18 cellular contexts compared by ENCODE assay signal in genomic region chr13:42211704-42212103, GRCh38.
A peak's percentile ranks its signal among the peaks of the same experiment; 100 is the strongest.
DNase-seq lines count a peak whose midpoint lies in the region; ATAC-seq and TF ChIP-seq lines count a peak whose summit lies in the region.
"Had no signal": no experiment of that assay in that cellular context is flagged by ENCODE, and none has a peak within 500 bp of the region (broad histone marks: within the 10 kb centered on the region; RNA-seq: fewer than 3 reads in every experiment).

No MANE protein-coding gene starts in this region.

- CTCF ChIA-PET in mammary epithelial cell (lab: Charles Lee; ENCODE audit: low non-redundant PET): no interaction called here

- peaks cover 36% of the 10 kb centered on the region for H3K36me3 ChIP-seq in mammary epithelial cell (ENCODE audit: insufficient read depth, low read length)
- H3K36me3 ChIP-seq: BE2C, cardiac muscle cell had no signal

- dilution Hi-C loops in mammary epithelial cell (cut with HindIII; ENCODE audit: low sequenced_read_pairs): no loop called here

- in situ Hi-C loops in mammary epithelial cell (cut with MboI; ENCODE audit: low sequenced_read_pairs in 2 of 2): no loop called here

- peak; percentile 36 for DNase-seq in EH (ENCODE audit: low read depth)
- DNase-seq in M059J (ENCODE audit: low read depth): peak; percentile 26
- DNase-seq in mammary epithelial cell: peak; percentile 61
- peak; percentile 52 for DNase-seq in iris pigment epithelial cell (ENCODE audit: low read depth)
- DNase-seq in stimulated activated CD4-positive, alpha-beta T cell treated with anti-CD3 and anti-CD28 coated beads, Interleukin-2, amount 100 ng/mL, for 24 hours: no peak
- no peak for DNase-seq in superior temporal gyrus (ENCODE audit: extremely low spot score)
- DNase-seq in HuH-7 (ENCODE audit: low spot score): no peak
- DNase-seq: activated CD4-positive, alpha-beta T cell treated with anti-CD3 and anti-CD28 coated beads, Interleukin-2, amount 50 U/mL, for 1 hour; activated naive CD8-positive, alpha-beta T cell treated with anti-CD3 and anti-CD28 coated beads for 36 hours; BE2C; dorsolateral prefrontal cortex; GDM1; kidney glomerular epithelial cell; MM.1S; NCI-H187; NCI-H226 had no signal

- intact Hi-C loops in mammary epithelial cell (cut with micrococcal nuclease): no loop called here

- H3K4me2 ChIP-seq in mammary epithelial cell (ENCODE audit: insufficient read depth, low read depth, low read length): no peak overlapping the region

- no peak overlapping the region for H3K27ac ChIP-seq in mammary epithelial cell (ENCODE audit: insufficient read depth, low read depth, low read length)
- H3K27ac ChIP-seq: cardiac muscle cell, dorsolateral prefrontal cortex had no signal

- ATAC-seq in HG03159 (IDR thresholded peaks at IDR 0.05; ENCODE audit: unreplicated experiment): no peak

- H2AFZ ChIP-seq in mammary epithelial cell (ENCODE audit: low read depth, low read length): no peak overlapping the region

- TF ChIP-seq CTCF in mammary epithelial cell (conservative IDR thresholded peaks at IDR 0.05 in 1 of 2, IDR thresholded peaks at IDR 0.05 in 1 of 2; ENCODE audit: extremely low read depth in 1 of 2, insufficient read depth in 1 of 2, low read depth in 1 of 2, low read length in 2 of 2): no peak

- WGBS in mammary epithelial cell (ENCODE audit: low coverage, missing lambda C conversion rate): 93% methylated on average over 3 of the region's 3 CpGs

- H3K27me3 ChIP-seq in mammary epithelial cell (ENCODE audit: insufficient read depth, low read length): no peaks in the 10 kb centered on the region
- H3K27me3 ChIP-seq: BE2C, cardiac muscle cell, dorsolateral prefrontal cortex had no signal

- no peak overlapping the region for H3K9ac ChIP-seq in mammary epithelial cell (ENCODE audit: insufficient read depth, low read length)

- no TSS peak for BruUV-seq in mammary epithelial cell (replicated peaks; lab: Mats Ljungman, UMichigan)

- peaks cover 4% of the 10 kb centered on the region for H3K9me3 ChIP-seq in mammary epithelial cell (replicated peaks; ENCODE audit: insufficient read depth, low read length)
- H3K9me3 ChIP-seq: BE2C had no signal

- no peaks in the 10 kb centered on the region for H3K79me2 ChIP-seq in mammary epithelial cell (ENCODE audit: insufficient read depth, low read length)

- no peak overlapping the region for H3K4me3 ChIP-seq in mammary epithelial cell (replicated peaks in 1 of 3; ENCODE audit: insufficient read depth in 1 of 3, low read depth in 2 of 3, low read length in 3 of 3)
- H3K4me3 ChIP-seq: cardiac muscle cell, dorsolateral prefrontal cortex had no signal

- H4K20me1 ChIP-seq in mammary epithelial cell (ENCODE audit: insufficient read depth, low read length): no peaks in the 10 kb centered on the region

- H3K4me1 ChIP-seq in mammary epithelial cell (ENCODE audit: insufficient read depth, low read length): peaks cover 6% of the 10 kb centered on the region

Comparison
In these comparisons a context has a peak if more than half of its experiments do, and no peak if none do; other contexts are left out.
1. DNase-seq: peak in EH (single experiment), M059J (single experiment), mammary epithelial cell (single experiment) and iris pigment epithelial cell (single experiment); none in stimulated activated CD4-positive, alpha-beta T cell treated with anti-CD3 and anti-CD28 coated beads, Interleukin-2, amount 100 ng/mL, for 24 hours (0 of 2), superior temporal gyrus (single experiment) and HuH-7 (single experiment).